In genomic region chr2:240767341-240767740, GRCh38 we compare ENCODE assay signal across 25 cellular contexts. TPM values are rescaled to one million over a fixed set of nuclear protein-coding genes. Genes with fewer than 3 reads are reported as not detected.
"Had no signal": no experiment of that assay in that cellular context is flagged by ENCODE, and none has a peak within 500 bp of the region (broad histone marks: within the 10 kb centered on the region; RNA-seq: fewer than 3 reads in every experiment).

No MANE protein-coding gene starts in this region.

- H3K9me3 ChIP-seq: ovary, psoas muscle, right lobe of liver, sigmoid colon, stomach, testis, tibial artery, transverse colon, upper lobe of right lung, uterus had no signal

- H2AFZ ChIP-seq: parathyroid adenoma had no signal

- H3K4me1 ChIP-seq: parathyroid adenoma, psoas muscle, right lobe of liver, sigmoid colon, stomach, testis, tibial artery, transverse colon, upper lobe of right lung, uterus had no signal

- H3K36me3 ChIP-seq: ovary, right lobe of liver, sigmoid colon, stomach, tibial artery, transverse colon, upper lobe of right lung, uterus had no signal

- H3K27ac ChIP-seq: ovary, parathyroid adenoma, psoas muscle, right lobe of liver, sigmoid colon, stomach, testis, tibial artery, transverse colon, upper lobe of right lung, uterus had no signal

- H3K4me3 ChIP-seq: ovary, psoas muscle, right lobe of liver, sigmoid colon, stomach, testis, tibial artery, transverse colon, upper lobe of right lung, uterus had no signal

- DNase-seq: naive thymus-derived CD8-positive, alpha-beta T cell; nephron progenitor cell; occipital lobe; ovary; posterior cingulate gyrus; psoas muscle; right cardiac atrium; right lobe of liver; sigmoid colon; small intestine; stimulated activated CD4-positive, alpha-beta T cell treated with anti-CD3 and anti-CD28 coated beads, Interleukin-15, amount 100 ng/mL, for 24 hours; stimulated activated CD4-positive, alpha-beta T cell treated with anti-CD3 and anti-CD28 coated beads, Interleukin-2, amount 100 ng/mL, for 24 hours; stimulated activated CD4-positive, alpha-beta T cell treated with anti-CD3 and anti-CD28 coated beads, Interleukin-2, amount 100 ng/mL, for 48 hours; stimulated activated CD4-positive, alpha-beta T cell treated with anti-CD3 and anti-CD28 coated beads, Interleukin-4, amount 100 ng/mL, for 24 hours; stimulated activated naive B cell treated with anti-CD40 and anti-IgM and Interleukin-4, amounts not matched to agents 10 μg/mL and 1 μg/mL and 100 μg/mL, for 72 hours; stimulated activated naive CD4-positive, alpha-beta T cell treated with Interleukin-2 at 50 U/mL for 16 hours; stomach; testis; tibial artery; transverse colon; upper lobe of right lung; uterus had no signal

- H3K9ac ChIP-seq: parathyroid adenoma had no signal

- H3K27me3 ChIP-seq: ovary, right lobe of liver, sigmoid colon, testis, transverse colon, upper lobe of right lung, uterus had no signal

RNA-seq across cellular contexts. Expression of gene KIF1A, which starts 52.7 kb away (rescaled TPM):
- total RNA-seq: naive thymus-derived CD8-positive, alpha-beta T cell; osteoblast; subcutaneous adipose tissue had no signal
